In the genomic region with DNA sequence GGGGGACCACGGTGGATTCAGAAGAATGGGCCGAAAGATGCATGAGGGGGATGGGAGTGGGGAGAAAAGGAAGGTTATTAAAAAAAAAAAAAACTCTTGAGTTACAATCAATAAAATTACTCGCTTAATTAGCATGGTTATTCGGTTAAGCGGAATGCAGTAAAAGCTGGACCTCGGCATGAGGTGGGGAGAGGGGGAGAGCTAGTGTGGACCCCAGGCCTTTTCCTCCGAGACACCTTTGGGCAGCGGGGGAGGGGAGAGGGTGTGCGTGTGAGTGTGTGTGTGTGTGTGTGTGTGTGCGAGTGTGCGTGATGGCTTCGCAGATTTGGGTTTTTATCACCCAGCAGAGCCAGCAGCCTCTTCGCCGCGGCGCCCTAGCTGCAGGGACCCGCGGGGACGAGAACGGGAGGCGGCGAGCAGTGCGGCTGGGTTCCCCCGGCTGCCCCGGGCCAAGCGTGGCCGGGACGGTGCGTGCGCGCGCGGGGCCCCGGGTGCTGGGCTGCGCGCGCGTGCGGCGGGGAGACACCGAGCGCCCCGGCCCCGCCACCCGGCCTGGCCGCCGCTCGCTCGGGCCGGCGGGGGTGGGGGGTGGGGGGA, we compare ENCODE assay signal across 1 cellular context.
TF ChIP-seq lines count a peak whose summit lies in the region.

No MANE protein-coding gene starts in this region.

TF ChIP-seq in HEK293, 187 proteins besides CTCF, POLR2A, EP300 and RAD21 (continued from another document and continues in another):
- TF ChIP-seq, protein P1, sequence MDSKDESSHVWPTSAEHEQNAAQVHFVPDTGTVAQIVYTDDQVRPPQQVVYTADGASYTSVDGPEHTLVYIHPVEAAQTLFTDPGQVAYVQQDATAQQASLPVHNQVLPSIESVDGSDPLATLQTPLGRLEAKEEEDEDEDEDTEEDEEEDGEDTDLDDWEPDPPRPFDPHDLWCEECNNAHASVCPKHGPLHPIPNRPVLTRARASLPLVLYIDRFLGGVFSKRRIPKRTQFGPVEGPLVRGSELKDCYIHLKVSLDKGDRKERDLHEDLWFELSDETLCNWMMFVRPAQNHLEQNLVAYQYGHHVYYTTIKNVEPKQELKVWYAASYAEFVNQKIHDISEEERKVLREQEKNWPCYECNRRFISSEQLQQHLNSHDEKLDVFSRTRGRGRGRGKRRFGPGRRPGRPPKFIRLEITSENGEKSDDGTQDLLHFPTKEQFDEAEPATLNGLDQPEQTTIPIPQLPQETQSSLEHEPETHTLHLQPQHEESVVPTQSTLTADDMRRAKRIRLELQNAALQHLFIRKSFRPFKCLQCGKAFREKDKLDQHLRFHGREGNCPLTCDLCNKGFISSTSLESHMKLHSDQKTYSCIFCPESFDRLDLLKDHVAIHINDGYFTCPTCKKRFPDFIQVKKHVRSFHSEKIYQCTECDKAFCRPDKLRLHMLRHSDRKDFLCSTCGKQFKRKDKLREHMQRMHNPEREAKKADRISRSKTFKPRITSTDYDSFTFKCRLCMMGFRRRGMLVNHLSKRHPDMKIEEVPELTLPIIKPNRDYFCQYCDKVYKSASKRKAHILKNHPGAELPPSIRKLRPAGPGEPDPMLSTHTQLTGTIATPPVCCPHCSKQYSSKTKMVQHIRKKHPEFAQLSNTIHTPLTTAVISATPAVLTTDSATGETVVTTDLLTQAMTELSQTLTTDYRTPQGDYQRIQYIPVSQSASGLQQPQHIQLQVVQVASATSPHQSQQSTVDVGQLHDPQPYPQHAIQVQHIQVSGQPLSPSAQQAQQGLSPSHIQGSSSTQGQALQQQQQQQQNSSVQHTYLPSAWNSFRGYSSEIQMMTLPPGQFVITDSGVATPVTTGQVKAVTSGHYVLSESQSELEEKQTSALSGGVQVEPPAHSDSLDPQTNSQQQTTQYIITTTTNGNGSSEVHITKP (tag by site-specific recombination; IDR thresholded peaks at IDR 0.05): peak; percentile 69
- TF ChIP-seq SP2 (tag by site-specific recombination; IDR thresholded peaks at IDR 0.05): no peak
- peak; percentile 97; the same call in 1 of the 2 replicates for TF ChIP-seq ZBTB1 (tag by site-specific recombination; IDR thresholded peaks at IDR 0.05)
- no peak for TF ChIP-seq YY2 (tag by site-specific recombination; IDR thresholded peaks at IDR 0.05)
- TF ChIP-seq, protein P2, sequence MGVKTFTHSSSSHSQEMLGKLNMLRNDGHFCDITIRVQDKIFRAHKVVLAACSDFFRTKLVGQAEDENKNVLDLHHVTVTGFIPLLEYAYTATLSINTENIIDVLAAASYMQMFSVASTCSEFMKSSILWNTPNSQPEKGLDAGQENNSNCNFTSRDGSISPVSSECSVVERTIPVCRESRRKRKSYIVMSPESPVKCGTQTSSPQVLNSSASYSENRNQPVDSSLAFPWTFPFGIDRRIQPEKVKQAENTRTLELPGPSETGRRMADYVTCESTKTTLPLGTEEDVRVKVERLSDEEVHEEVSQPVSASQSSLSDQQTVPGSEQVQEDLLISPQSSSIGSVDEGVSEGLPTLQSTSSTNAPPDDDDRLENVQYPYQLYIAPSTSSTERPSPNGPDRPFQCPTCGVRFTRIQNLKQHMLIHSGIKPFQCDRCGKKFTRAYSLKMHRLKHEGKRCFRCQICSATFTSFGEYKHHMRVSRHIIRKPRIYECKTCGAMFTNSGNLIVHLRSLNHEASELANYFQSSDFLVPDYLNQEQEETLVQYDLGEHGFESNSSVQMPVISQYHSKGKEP (tag by site-specific recombination; IDR thresholded peaks at IDR 0.05): no peak
- TF ChIP-seq GLI4 (tag by site-specific recombination; IDR thresholded peaks at IDR 0.05): no peak
- no peak for TF ChIP-seq ZNF837 (tag by site-specific recombination; IDR thresholded peaks at IDR 0.05)
- TF ChIP-seq ZXDB (tag by site-specific recombination; IDR thresholded peaks at IDR 0.05): peak; percentile 24; the same call in 1 of the 2 replicates
- no peak for TF ChIP-seq MEIS1 (CRISPR knock-in tag; IDR thresholded peaks at IDR 0.05; ENCODE audit: borderline replicate concordance)
- peak; percentile 39 for TF ChIP-seq ZBTB8A (tag by site-specific recombination; IDR thresholded peaks at IDR 0.05)
- no peak for TF ChIP-seq ZNF292 (tag by site-specific recombination; IDR thresholded peaks at IDR 0.05; ENCODE audit: borderline replicate concordance, low read depth)
- TF ChIP-seq, protein P3, sequence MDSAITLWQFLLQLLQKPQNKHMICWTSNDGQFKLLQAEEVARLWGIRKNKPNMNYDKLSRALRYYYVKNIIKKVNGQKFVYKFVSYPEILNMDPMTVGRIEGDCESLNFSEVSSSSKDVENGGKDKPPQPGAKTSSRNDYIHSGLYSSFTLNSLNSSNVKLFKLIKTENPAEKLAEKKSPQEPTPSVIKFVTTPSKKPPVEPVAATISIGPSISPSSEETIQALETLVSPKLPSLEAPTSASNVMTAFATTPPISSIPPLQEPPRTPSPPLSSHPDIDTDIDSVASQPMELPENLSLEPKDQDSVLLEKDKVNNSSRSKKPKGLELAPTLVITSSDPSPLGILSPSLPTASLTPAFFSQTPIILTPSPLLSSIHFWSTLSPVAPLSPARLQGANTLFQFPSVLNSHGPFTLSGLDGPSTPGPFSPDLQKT (IDR thresholded peaks at IDR 0.05; ENCODE audit: borderline replicate concordance, low read depth, low read length): no peak
- no peak for TF ChIP-seq ZNF707 (tag by site-specific recombination; IDR thresholded peaks at IDR 0.05)
- TF ChIP-seq ZNF48 (tag by site-specific recombination; IDR thresholded peaks at IDR 0.05): no peak
- no peak for TF ChIP-seq ZNF610 (tag by site-specific recombination; IDR thresholded peaks at IDR 0.05; ENCODE audit: borderline replicate concordance)
- no peak for TF ChIP-seq ZNF561 (tag by site-specific recombination; IDR thresholded peaks at IDR 0.05; ENCODE audit: borderline replicate concordance)
- no peak for TF ChIP-seq ZNF677 (tag by site-specific recombination; IDR thresholded peaks at IDR 0.05)
- TF ChIP-seq ZNF335 (tag by site-specific recombination; conservative IDR thresholded peaks at IDR 0.05): peak; percentile 95
- no peak for TF ChIP-seq ZNF701 (tag by site-specific recombination; IDR thresholded peaks at IDR 0.05)
- peak; percentile 15; the same call in 1 of the 2 replicates for TF ChIP-seq GLIS1 (tag by site-specific recombination; IDR thresholded peaks at IDR 0.05)
- TF ChIP-seq MZF1 (tag by site-specific recombination; IDR thresholded peaks at IDR 0.05; ENCODE audit: borderline replicate concordance): no peak
- TF ChIP-seq ZNF138 (tag by site-specific recombination; IDR thresholded peaks at IDR 0.05; ENCODE audit: borderline replicate concordance): no peak
- no peak for TF ChIP-seq ZNF155 (tag by site-specific recombination; IDR thresholded peaks at IDR 0.05)
- peak; percentile 88 for TF ChIP-seq ZFP69B (tag by site-specific recombination; IDR thresholded peaks at IDR 0.05)
- 0 out of 2 replicates have a peak, but pooled peaks have one; percentile 58 for TF ChIP-seq ZFP37 (tag by site-specific recombination; IDR thresholded peaks at IDR 0.05)
- TF ChIP-seq ZNF184 (tag by site-specific recombination; IDR thresholded peaks at IDR 0.05): no peak
- no peak for TF ChIP-seq ZNF214 (tag by site-specific recombination; IDR thresholded peaks at IDR 0.05; ENCODE audit: borderline replicate concordance)
- no peak for TF ChIP-seq ZNF830 (tag by site-specific recombination; IDR thresholded peaks at IDR 0.05; ENCODE audit: low read depth)
- TF ChIP-seq, protein P4, sequence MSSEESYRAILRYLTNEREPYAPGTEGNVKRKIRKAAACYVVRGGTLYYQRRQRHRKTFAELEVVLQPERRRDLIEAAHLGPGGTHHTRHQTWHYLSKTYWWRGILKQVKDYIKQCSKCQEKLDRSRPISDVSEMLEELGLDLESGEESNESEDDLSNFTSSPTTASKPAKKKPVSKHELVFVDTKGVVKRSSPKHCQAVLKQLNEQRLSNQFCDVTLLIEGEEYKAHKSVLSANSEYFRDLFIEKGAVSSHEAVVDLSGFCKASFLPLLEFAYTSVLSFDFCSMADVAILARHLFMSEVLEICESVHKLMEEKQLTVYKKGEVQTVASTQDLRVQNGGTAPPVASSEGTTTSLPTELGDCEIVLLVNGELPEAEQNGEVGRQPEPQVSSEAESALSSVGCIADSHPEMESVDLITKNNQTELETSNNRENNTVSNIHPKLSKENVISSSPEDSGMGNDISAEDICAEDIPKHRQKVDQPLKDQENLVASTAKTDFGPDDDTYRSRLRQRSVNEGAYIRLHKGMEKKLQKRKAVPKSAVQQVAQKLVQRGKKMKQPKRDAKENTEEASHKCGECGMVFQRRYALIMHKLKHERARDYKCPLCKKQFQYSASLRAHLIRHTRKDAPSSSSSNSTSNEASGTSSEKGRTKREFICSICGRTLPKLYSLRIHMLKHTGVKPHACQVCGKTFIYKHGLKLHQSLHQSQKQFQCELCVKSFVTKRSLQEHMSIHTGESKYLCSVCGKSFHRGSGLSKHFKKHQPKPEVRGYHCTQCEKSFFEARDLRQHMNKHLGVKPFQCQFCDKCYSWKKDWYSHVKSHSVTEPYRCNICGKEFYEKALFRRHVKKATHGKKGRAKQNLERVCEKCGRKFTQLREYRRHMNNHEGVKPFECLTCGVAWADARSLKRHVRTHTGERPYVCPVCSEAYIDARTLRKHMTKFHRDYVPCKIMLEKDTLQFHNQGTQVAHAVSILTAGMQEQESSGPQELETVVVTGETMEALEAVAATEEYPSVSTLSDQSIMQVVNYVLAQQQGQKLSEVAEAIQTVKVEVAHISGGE (tag by site-specific recombination; conservative IDR thresholded peaks at IDR 0.05; ENCODE audit: low read depth): no peak
- no peak for TF ChIP-seq ZNF521 (tag by site-specific recombination; IDR thresholded peaks at IDR 0.05)
- TF ChIP-seq, protein P5, sequence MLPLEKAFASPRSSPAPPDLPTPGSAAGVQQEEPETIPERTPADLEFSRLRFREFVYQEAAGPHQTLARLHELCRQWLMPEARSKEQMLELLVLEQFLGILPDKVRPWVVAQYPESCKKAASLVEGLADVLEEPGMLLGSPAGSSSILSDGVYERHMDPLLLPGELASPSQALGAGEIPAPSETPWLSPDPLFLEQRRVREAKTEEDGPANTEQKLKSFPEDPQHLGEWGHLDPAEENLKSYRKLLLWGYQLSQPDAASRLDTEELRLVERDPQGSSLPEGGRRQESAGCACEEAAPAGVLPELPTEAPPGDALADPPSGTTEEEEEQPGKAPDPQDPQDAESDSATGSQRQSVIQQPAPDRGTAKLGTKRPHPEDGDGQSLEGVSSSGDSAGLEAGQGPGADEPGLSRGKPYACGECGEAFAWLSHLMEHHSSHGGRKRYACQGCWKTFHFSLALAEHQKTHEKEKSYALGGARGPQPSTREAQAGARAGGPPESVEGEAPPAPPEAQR (tag by site-specific recombination; IDR thresholded peaks at IDR 0.05): no peak
- no peak for TF ChIP-seq ZNF530 (tag by site-specific recombination; IDR thresholded peaks at IDR 0.05; ENCODE audit: low read depth)
- no peak for TF ChIP-seq ZSCAN16 (tag by site-specific recombination; IDR thresholded peaks at IDR 0.05)
- TF ChIP-seq SP3 (tag by site-specific recombination; IDR thresholded peaks at IDR 0.05): no peak
- no peak; the same call in 1 of the 2 replicates for TF ChIP-seq ZNF76 (tag by site-specific recombination; IDR thresholded peaks at IDR 0.05; ENCODE audit: borderline replicate concordance, low read depth)
- TF ChIP-seq SCRT1 (tag by site-specific recombination; IDR thresholded peaks at IDR 0.05; ENCODE audit: borderline replicate concordance): no peak
- TF ChIP-seq, protein P6, sequence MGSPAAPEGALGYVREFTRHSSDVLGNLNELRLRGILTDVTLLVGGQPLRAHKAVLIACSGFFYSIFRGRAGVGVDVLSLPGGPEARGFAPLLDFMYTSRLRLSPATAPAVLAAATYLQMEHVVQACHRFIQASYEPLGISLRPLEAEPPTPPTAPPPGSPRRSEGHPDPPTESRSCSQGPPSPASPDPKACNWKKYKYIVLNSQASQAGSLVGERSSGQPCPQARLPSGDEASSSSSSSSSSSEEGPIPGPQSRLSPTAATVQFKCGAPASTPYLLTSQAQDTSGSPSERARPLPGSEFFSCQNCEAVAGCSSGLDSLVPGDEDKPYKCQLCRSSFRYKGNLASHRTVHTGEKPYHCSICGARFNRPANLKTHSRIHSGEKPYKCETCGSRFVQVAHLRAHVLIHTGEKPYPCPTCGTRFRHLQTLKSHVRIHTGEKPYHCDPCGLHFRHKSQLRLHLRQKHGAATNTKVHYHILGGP (tag by site-specific recombination; IDR thresholded peaks at IDR 0.05): no peak
- TF ChIP-seq, protein P7, sequence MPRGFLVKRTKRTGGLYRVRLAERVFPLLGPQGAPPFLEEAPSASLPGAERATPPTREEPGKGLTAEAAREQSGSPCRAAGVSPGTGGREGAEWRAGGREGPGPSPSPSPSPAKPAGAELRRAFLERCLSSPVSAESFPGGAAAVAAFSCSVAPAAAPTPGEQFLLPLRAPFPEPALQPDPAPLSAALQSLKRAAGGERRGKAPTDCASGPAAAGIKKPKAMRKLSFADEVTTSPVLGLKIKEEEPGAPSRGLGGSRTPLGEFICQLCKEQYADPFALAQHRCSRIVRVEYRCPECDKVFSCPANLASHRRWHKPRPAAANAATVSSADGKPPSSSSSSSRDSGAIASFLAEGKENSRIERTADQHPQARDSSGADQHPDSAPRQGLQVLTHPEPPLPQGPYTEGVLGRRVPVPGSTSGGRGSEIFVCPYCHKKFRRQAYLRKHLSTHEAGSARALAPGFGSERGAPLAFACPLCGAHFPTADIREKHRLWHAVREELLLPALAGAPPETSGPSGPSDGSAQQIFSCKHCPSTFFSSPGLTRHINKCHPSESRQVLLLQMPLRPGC (tag by site-specific recombination; IDR thresholded peaks at IDR 0.05): peak; percentile 41; the same call in 1 of the 2 replicates
- TF ChIP-seq ZBTB48 (tag by site-specific recombination; IDR thresholded peaks at IDR 0.05): 0 out of 2 replicates have a peak, but pooled peaks have one; percentile 29
- no peak for TF ChIP-seq ZNF302 (tag by site-specific recombination; IDR thresholded peaks at IDR 0.05; ENCODE audit: low read depth)
- TF ChIP-seq ZNF311 (tag by site-specific recombination; IDR thresholded peaks at IDR 0.05; ENCODE audit: borderline replicate concordance): no peak
- no peak for TF ChIP-seq KLF1 (tag by site-specific recombination; IDR thresholded peaks at IDR 0.05)
- TF ChIP-seq, protein P8, sequence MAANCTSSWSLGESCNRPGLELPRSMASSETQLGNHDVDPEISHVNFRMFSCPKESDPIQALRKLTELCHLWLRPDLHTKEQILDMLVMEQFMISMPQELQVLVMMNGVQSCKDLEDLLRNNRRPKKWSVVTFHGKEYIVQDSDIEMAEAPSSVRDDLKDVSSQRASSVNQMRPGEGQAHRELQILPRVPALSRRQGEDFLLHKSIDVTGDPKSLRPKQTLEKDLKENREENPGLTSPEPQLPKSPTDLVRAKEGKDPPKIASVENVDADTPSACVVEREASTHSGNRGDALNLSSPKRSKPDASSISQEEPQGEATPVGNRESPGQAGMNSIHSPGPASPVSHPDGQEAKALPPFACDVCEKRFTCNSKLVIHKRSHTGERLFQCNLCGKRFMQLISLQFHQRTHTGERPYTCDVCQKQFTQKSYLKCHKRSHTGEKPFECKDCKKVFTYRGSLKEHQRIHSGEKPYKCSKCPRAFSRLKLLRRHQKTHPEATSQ (tag by site-specific recombination; IDR thresholded peaks at IDR 0.05): no peak
- no peak for TF ChIP-seq SALL2 (tag by site-specific recombination; IDR thresholded peaks at IDR 0.05; ENCODE audit: borderline replicate concordance)
- no peak for TF ChIP-seq ZNF174 (tag by site-specific recombination; IDR thresholded peaks at IDR 0.05)
- no peak for TF ChIP-seq SETDB1 (IDR thresholded peaks at IDR 0.05; ENCODE audit: insufficient read length, low read length)
- TF ChIP-seq ZNF596 (tag by site-specific recombination; IDR thresholded peaks at IDR 0.05): no peak
- TF ChIP-seq ZNF2 (tag by site-specific recombination; IDR thresholded peaks at IDR 0.05): peak; percentile 43; the same call in 1 of the 2 replicates
- no peak for TF ChIP-seq ZNF785 (tag by site-specific recombination; IDR thresholded peaks at IDR 0.05)
- no peak for TF ChIP-seq ZNF654 (tag by site-specific recombination; IDR thresholded peaks at IDR 0.05; ENCODE audit: low read depth)
- TF ChIP-seq SCRT2 (tag by site-specific recombination; IDR thresholded peaks at IDR 0.05): no peak
